Comparison of ENCODE assay signal across 8 cellular contexts in genomic region chr1:1063945-1064831, GRCh38. TPM values are rescaled to one million over a fixed set of nuclear protein-coding genes. Genes with fewer than 3 reads are reported as not detected.
DNase-seq lines count a peak whose midpoint lies in the region; ATAC-seq and TF ChIP-seq lines count a peak whose summit lies in the region.

No MANE protein-coding gene starts in this region.

- no peak overlapping the region for H3K27ac ChIP-seq in endodermal cell (ENCODE audit: low read depth, low read length)

- H3K27ac Mint-ChIP-seq in endodermal cell: no peak overlapping the region
- H3K27ac Mint-ChIP-seq in natural killer cell treated with Interleukin-12 subunit alpha and Interleukin-12 subunit beta and Interleukin-15 and Interleukin-18, amount 100 ng/mL, for 72 hours: peak overlapping the region; percentile 72 to 86
- H3K27ac Mint-ChIP-seq in stimulated activated naive CD8-positive, alpha-beta T cell treated with anti-CD3 and anti-CD28 coated beads, Interleukin-15, amount 100 ng/mL, for 72 hours: peak overlapping the region; percentile 94 to 98

- 12 to 33% methylated on average over 18 to 47 of the region's 50 CpGs for WGBS in endodermal cell (ENCODE audit: insufficient coverage in 1 of 2, insufficient read length in 1 of 2), 2 experiments

- no peaks in the 10 kb centered on the region for H3K36me3 Mint-ChIP-seq in endodermal cell (ENCODE audit: low read depth)
- no peaks in the 10 kb centered on the region for H3K36me3 Mint-ChIP-seq in natural killer cell treated with Interleukin-12 subunit alpha and Interleukin-12 subunit beta and Interleukin-15 and Interleukin-18, amount 100 ng/mL, for 72 hours

- H3K4me3 Mint-ChIP-seq in endodermal cell: no peak overlapping the region
- H3K4me3 Mint-ChIP-seq in natural killer cell treated with Interleukin-12 subunit alpha and Interleukin-12 subunit beta and Interleukin-15 and Interleukin-18, amount 100 ng/mL, for 72 hours: peak overlapping the region; percentile 72
- H3K4me3 Mint-ChIP-seq in stimulated activated naive CD8-positive, alpha-beta T cell treated with anti-CD3 and anti-CD28 coated beads, Interleukin-15, amount 100 ng/mL, for 72 hours: peak overlapping the region; percentile 92 to 97

- no peaks in the 10 kb centered on the region for H3K4me1 Mint-ChIP-seq in endodermal cell
- H3K4me1 Mint-ChIP-seq in natural killer cell treated with Interleukin-12 subunit alpha and Interleukin-12 subunit beta and Interleukin-15 and Interleukin-18, amount 100 ng/mL, for 72 hours (ENCODE audit: low read depth in 2 of 2): peaks cover 7 to 25% of the 10 kb centered on the region in 2 donors
- H3K4me1 Mint-ChIP-seq in stimulated activated naive CD8-positive, alpha-beta T cell treated with anti-CD3 and anti-CD28 coated beads, Interleukin-15, amount 100 ng/mL, for 72 hours: peaks cover 72% of the 10 kb centered on the region

- peak; percentile 74 for DNase-seq in Right ventricle myocardium inferior (ENCODE audit: missing footprints)
- no peak for DNase-seq in cardiac septum (ENCODE audit: low spot score)
- peak; percentile 11 for DNase-seq in NCI-H748 treated with DMSO at 0.1 percent for 48 hours (lab: John Stamatoyannopoulos, UW)
- DNase-seq in activated CD8-positive, alpha-beta memory T cell treated with anti-CD3 and anti-CD28 coated beads for 24 hours: peak; percentile 96
- peak; percentile 92 for DNase-seq in endodermal cell
- peak; percentile 98 for DNase-seq in natural killer cell treated with Interleukin-12 subunit alpha and Interleukin-12 subunit beta and Interleukin-15 and Interleukin-18, amount 100 ng/mL, for 72 hours (ENCODE audit: low spot score)
- peak; percentile 95 to 99 for DNase-seq in stimulated activated naive CD8-positive, alpha-beta T cell treated with anti-CD3 and anti-CD28 coated beads, Interleukin-15, amount 100 ng/mL, for 72 hours

- peaks cover 62% of the 10 kb centered on the region for H3K27me3 ChIP-seq in endodermal cell (ENCODE audit: control insufficient read depth, insufficient read depth, low read length, poor library complexity, severe bottlenecking)

- ATAC-seq in Right ventricle myocardium inferior (peak; percentile 59), HG02884 (IDR thresholded peaks at IDR 0.05; ENCODE audit: unreplicated experiment) (peak; percentile 44)
- peak; percentile 89 to 91 for ATAC-seq in natural killer cell treated with Interleukin-12 subunit alpha and Interleukin-12 subunit beta and Interleukin-15 and Interleukin-18, amount 100 ng/mL, for 72 hours
- peak; percentile 84 for ATAC-seq in stimulated activated naive CD8-positive, alpha-beta T cell treated with anti-CD3 and anti-CD28 coated beads, Interleukin-15, amount 100 ng/mL, for 72 hours

- peaks cover 60% of the 10 kb centered on the region for H3K27me3 Mint-ChIP-seq in endodermal cell (ENCODE audit: insufficient read depth)
- no peaks in the 10 kb centered on the region for H3K27me3 Mint-ChIP-seq in natural killer cell treated with Interleukin-12 subunit alpha and Interleukin-12 subunit beta and Interleukin-15 and Interleukin-18, amount 100 ng/mL, for 72 hours
- peaks cover 15% of the 10 kb centered on the region for H3K27me3 Mint-ChIP-seq in stimulated activated naive CD8-positive, alpha-beta T cell treated with anti-CD3 and anti-CD28 coated beads, Interleukin-15, amount 100 ng/mL, for 72 hours

- H3K9me3 ChIP-seq in endodermal cell (ENCODE audit: control insufficient read depth, low read length): no peaks in the 10 kb centered on the region

- peak; percentile 97 for TF ChIP-seq CTCF in endodermal cell (conservative IDR thresholded peaks at IDR 0.05)

- H3K9me3 Mint-ChIP-seq in endodermal cell: no peaks in the 10 kb centered on the region
- H3K9me3 Mint-ChIP-seq in natural killer cell treated with Interleukin-12 subunit alpha and Interleukin-12 subunit beta and Interleukin-15 and Interleukin-18, amount 100 ng/mL, for 72 hours: no peaks in the 10 kb centered on the region
- no peaks in the 10 kb centered on the region for H3K9me3 Mint-ChIP-seq in stimulated activated naive CD8-positive, alpha-beta T cell treated with anti-CD3 and anti-CD28 coated beads, Interleukin-15, amount 100 ng/mL, for 72 hours

- intact Hi-C loops in Right ventricle myocardium inferior (cut with DNase I) (loop anchor here (2.0 to 5.0 kb wide), 2 partner anchors 37 to 79 kb away; no protein-coding TSS in a partner anchor), cardiac septum (cut with DNase I) (loop anchor here (1.0 to 10.0 kb wide), 3 partner anchors 31 to 80 kb away; partner anchors contain the start of gene ISG15)

- no peaks in the 10 kb centered on the region for H3K4me1 ChIP-seq in endodermal cell (ENCODE audit: control insufficient read depth, insufficient read depth, low read length)

- H3K9ac ChIP-seq in endodermal cell (ENCODE audit: extremely low read depth, low read length, poor library complexity, severe bottlenecking): no peak overlapping the region

- no peaks in the 10 kb centered on the region for H3K36me3 ChIP-seq in endodermal cell (ENCODE audit: control insufficient read depth, insufficient read depth, low read length)

- no peak overlapping the region for H3K4me3 ChIP-seq in endodermal cell (ENCODE audit: low read length)

RNA-seq across cellular contexts. Expression of gene RNF223, which starts 9.9 kb away (rescaled TPM):
- total RNA-seq in Right ventricle myocardium inferior (not detected), cardiac septum (not detected), endodermal cell (not detected)
- not detected for polyA plus RNA-seq in endodermal cell (2013, experiment 1 of 2)
- polyA plus RNA-seq in endodermal cell (2013, experiment 2 of 2): not detected
- not detected for total RNA-seq in natural killer cell treated with Interleukin-12 subunit alpha and Interleukin-12 subunit beta and Interleukin-15 and Interleukin-18, amount 100 ng/mL, for 72 hours

RNA-seq across cellular contexts. Expression of gene AGRN, which starts 44.3 kb away (rescaled TPM):
- total RNA-seq in Right ventricle myocardium inferior (14.1 TPM), cardiac septum (27.0 TPM), endodermal cell (100 to 1,000 TPM; 269 to 288 TPM)
- 192 TPM for polyA plus RNA-seq in endodermal cell (2013, experiment 1 of 2)
- 176 TPM for polyA plus RNA-seq in endodermal cell (2013, experiment 2 of 2)
- 1 to 10 TPM; 9.3 to 9.4 TPM for total RNA-seq in natural killer cell treated with Interleukin-12 subunit alpha and Interleukin-12 subunit beta and Interleukin-15 and Interleukin-18, amount 100 ng/mL, for 72 hours

RNA-seq across cellular contexts. Expression of gene ISG15, which starts 50.9 kb away (rescaled TPM):
- total RNA-seq in Right ventricle myocardium inferior (19.2 TPM), cardiac septum (18.2 TPM), endodermal cell (10 to 100 TPM; 46.6 to 48.4 TPM)
- polyA plus RNA-seq in endodermal cell (2013, experiment 1 of 2): 31.4 TPM
- polyA plus RNA-seq in endodermal cell (2013, experiment 2 of 2): 31.8 TPM
- total RNA-seq in natural killer cell treated with Interleukin-12 subunit alpha and Interleukin-12 subunit beta and Interleukin-15 and Interleukin-18, amount 100 ng/mL, for 72 hours: 10 to 100 TPM; 15.2 to 44.3 TPM

RNA-seq across cellular contexts. Expression of gene C1orf159, which starts 51.7 kb away (rescaled TPM):
- total RNA-seq in Right ventricle myocardium inferior: 2.9 TPM
- 5.4 TPM for total RNA-seq in cardiac septum
- total RNA-seq in endodermal cell: 10 to 100 TPM; 23.1 to 29.5 TPM
- 22.6 TPM for polyA plus RNA-seq in endodermal cell (2013, experiment 1 of 2)
- 22.5 TPM for polyA plus RNA-seq in endodermal cell (2013, experiment 2 of 2)
- 10 to 100 TPM; 18.6 to 37.1 TPM for total RNA-seq in natural killer cell treated with Interleukin-12 subunit alpha and Interleukin-12 subunit beta and Interleukin-15 and Interleukin-18, amount 100 ng/mL, for 72 hours
